Comparison of ENCODE assay signal across 30 cellular contexts in the genomic region with DNA sequence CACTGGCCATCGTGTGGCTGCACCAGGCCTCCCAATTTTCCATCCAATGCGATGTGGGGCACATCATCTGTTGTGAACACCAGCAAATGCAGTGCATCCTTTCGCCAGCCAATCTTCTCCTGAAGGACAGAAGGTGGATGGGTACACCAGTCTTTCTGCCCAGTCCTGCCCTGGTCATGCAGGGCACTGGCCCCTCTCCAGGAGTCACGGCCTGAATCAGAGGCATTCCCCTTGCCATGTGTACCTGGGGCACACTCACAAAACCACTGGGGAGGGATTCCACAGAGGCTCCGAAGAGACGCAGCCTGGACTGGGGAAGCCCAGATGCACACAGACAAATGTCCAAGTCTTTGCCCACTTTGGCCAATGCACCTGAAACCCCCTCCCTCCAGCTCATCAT.
"Had no signal": no experiment of that assay in that cellular context is flagged by ENCODE, and none has a peak within 500 bp of the region (broad histone marks: within the 10 kb centered on the region; RNA-seq: fewer than 3 reads in every experiment).

No MANE protein-coding gene starts in this region.

- ATAC-seq: activated CD4-positive, alpha-beta T cell treated with anti-CD3 and anti-CD28 coated beads for 36 hours; activated CD8-positive, alpha-beta memory T cell treated with anti-CD3 and anti-CD28 coated beads, Interleukin-2, amount 10 ng/mL, durations not matched to agents 7 days and 5 days; activated CD8-positive, alpha-beta T cell treated with anti-CD3 and anti-CD28 coated beads, Interleukin-2, amount 10 ng/mL, durations not matched to agents 7 days and 5 days; activated naive CD8-positive, alpha-beta T cell treated with anti-CD3 and anti-CD28 coated beads, Interleukin-2, amount 50 U/mL, for 24 hours; body of pancreas; esophagus mucosa had no signal

- H3K9me3 ChIP-seq: adrenal gland, body of pancreas, colonic mucosa had no signal

- H3K4me1 Mint-ChIP-seq: activated CD4-positive, alpha-beta T cell treated with anti-CD3 and anti-CD28 coated beads for 36 hours; activated CD4-positive, alpha-beta T cell treated with anti-CD3 and anti-CD28 coated beads, Interleukin-2, amount 10 ng/mL, durations not matched to agents 24 days and 14 days; activated CD8-positive, alpha-beta memory T cell treated with anti-CD3 and anti-CD28 coated beads, Interleukin-2, amount 10 ng/mL, durations not matched to agents 7 days and 5 days; activated naive CD4-positive, alpha-beta T cell treated with anti-CD3 and anti-CD28 coated beads, Interleukin-2, amount 50 U/mL, for 24 hours; activated naive CD8-positive, alpha-beta T cell treated with anti-CD3 and anti-CD28 coated beads for 36 hours; activated naive CD8-positive, alpha-beta T cell treated with anti-CD3 and anti-CD28 coated beads, Interleukin-2, amount 50 U/mL, for 24 hours had no signal

- H3K9me3 Mint-ChIP-seq: activated CD4-positive, alpha-beta memory T cell treated with anti-CD3 and anti-CD28 coated beads for 36 hours; activated CD4-positive, alpha-beta T cell treated with anti-CD3 and anti-CD28 coated beads, Interleukin-2, amount 10 ng/mL, durations not matched to agents 24 days and 14 days; activated naive CD4-positive, alpha-beta T cell treated with anti-CD3 and anti-CD28 coated beads for 36 hours; activated naive CD4-positive, alpha-beta T cell treated with anti-CD3 and anti-CD28 coated beads, Interleukin-2, amount 50 U/mL, for 24 hours; activated naive CD8-positive, alpha-beta T cell treated with anti-CD3 and anti-CD28 coated beads for 36 hours; activated naive CD8-positive, alpha-beta T cell treated with anti-CD3 and anti-CD28 coated beads, Interleukin-2, amount 50 U/mL, for 24 hours; activated T-helper 1 cell treated with anti-CD3 and anti-CD28 coated beads, Interleukin-12 subunit alpha, Interleukin-12 subunit beta, Interleukin-2, Interleukin-4 antibody, amounts not matched to agents 30 ng/mL and 10 ng/mL and 1 ng/mL, durations not matched to agents 14 hours and 24 hours and 36 hours; activated T-helper 2 cell treated with anti-CD3 and anti-CD28 coated beads, Interferon-gamma antibody, Interleukin-2, Interleukin-4, amounts not matched to agents 10 μg/mL and 5 μg/mL and 100 μg/mL, durations not matched to agents 14 hours and 24 hours and 36 hours; endodermal cell had no signal

- H3K27ac ChIP-seq: adrenal gland, body of pancreas, cardiac muscle cell, colonic mucosa had no signal

- H3K36me3 Mint-ChIP-seq: activated CD4-positive, alpha-beta memory T cell treated with anti-CD3 and anti-CD28 coated beads for 36 hours; activated CD8-positive, alpha-beta memory T cell treated with anti-CD3 and anti-CD28 coated beads, Interleukin-2, amount 10 ng/mL, durations not matched to agents 7 days and 5 days; activated naive CD4-positive, alpha-beta T cell treated with anti-CD3 and anti-CD28 coated beads, Interleukin-2, amount 50 U/mL, for 24 hours; activated naive CD8-positive, alpha-beta T cell treated with anti-CD3 and anti-CD28 coated beads for 36 hours had no signal

- H3K27ac Mint-ChIP-seq: activated CD4-positive, alpha-beta memory T cell treated with anti-CD3 and anti-CD28 coated beads for 36 hours; activated CD4-positive, alpha-beta T cell treated with anti-CD3 and anti-CD28 coated beads for 36 hours; activated CD4-positive, alpha-beta T cell treated with anti-CD3 and anti-CD28 coated beads, Interleukin-2, amount 10 ng/mL, durations not matched to agents 24 days and 14 days; activated CD8-positive, alpha-beta memory T cell treated with anti-CD3 and anti-CD28 coated beads, Interleukin-2, amount 10 ng/mL, durations not matched to agents 7 days and 5 days; activated CD8-positive, alpha-beta T cell treated with anti-CD3 and anti-CD28 coated beads, Interleukin-2, amount 10 ng/mL, durations not matched to agents 7 days and 5 days; activated naive CD4-positive, alpha-beta T cell treated with anti-CD3 and anti-CD28 coated beads for 36 hours; activated naive CD4-positive, alpha-beta T cell treated with anti-CD3 and anti-CD28 coated beads, Interleukin-2, amount 50 U/mL, for 24 hours; activated naive CD8-positive, alpha-beta T cell treated with anti-CD3 and anti-CD28 coated beads for 36 hours; activated naive CD8-positive, alpha-beta T cell treated with anti-CD3 and anti-CD28 coated beads, Interleukin-2, amount 50 U/mL, for 24 hours; activated T-helper 1 cell treated with anti-CD3 and anti-CD28 coated beads, Interleukin-12 subunit alpha, Interleukin-12 subunit beta, Interleukin-2, Interleukin-4 antibody, amounts not matched to agents 30 ng/mL and 10 ng/mL and 1 ng/mL, durations not matched to agents 14 hours and 24 hours and 36 hours; activated T-helper 2 cell treated with anti-CD3 and anti-CD28 coated beads, Interferon-gamma antibody, Interleukin-2, Interleukin-4, amounts not matched to agents 10 μg/mL and 5 μg/mL and 100 μg/mL, durations not matched to agents 14 hours and 24 hours and 36 hours had no signal

- H3K36me3 ChIP-seq: colonic mucosa had no signal

- H3K4me3 ChIP-seq: adrenal gland, body of pancreas, cardiac muscle cell, colonic mucosa had no signal

- H3K4me1 ChIP-seq: body of pancreas, colonic mucosa had no signal

- H3K27me3 ChIP-seq: adrenal gland, body of pancreas, cardiac muscle cell, colonic mucosa had no signal

- H3K4me3 Mint-ChIP-seq: activated CD4-positive, alpha-beta memory T cell treated with anti-CD3 and anti-CD28 coated beads for 36 hours; activated CD4-positive, alpha-beta T cell treated with anti-CD3 and anti-CD28 coated beads for 36 hours; activated CD4-positive, alpha-beta T cell treated with anti-CD3 and anti-CD28 coated beads, Interleukin-2, amount 10 ng/mL, durations not matched to agents 24 days and 14 days; activated CD8-positive, alpha-beta memory T cell treated with anti-CD3 and anti-CD28 coated beads, Interleukin-2, amount 10 ng/mL, durations not matched to agents 7 days and 5 days; activated CD8-positive, alpha-beta T cell treated with anti-CD3 and anti-CD28 coated beads, Interleukin-2, amount 10 ng/mL, durations not matched to agents 7 days and 5 days; activated naive CD4-positive, alpha-beta T cell treated with anti-CD3 and anti-CD28 coated beads for 36 hours; activated naive CD4-positive, alpha-beta T cell treated with anti-CD3 and anti-CD28 coated beads, Interleukin-2, amount 50 U/mL, for 24 hours; activated naive CD8-positive, alpha-beta T cell treated with anti-CD3 and anti-CD28 coated beads for 36 hours; activated naive CD8-positive, alpha-beta T cell treated with anti-CD3 and anti-CD28 coated beads, Interleukin-2, amount 50 U/mL, for 24 hours; activated T-helper 1 cell treated with anti-CD3 and anti-CD28 coated beads, Interleukin-12 subunit alpha, Interleukin-12 subunit beta, Interleukin-2, Interleukin-4 antibody, amounts not matched to agents 30 ng/mL and 10 ng/mL and 1 ng/mL, durations not matched to agents 14 hours and 24 hours and 36 hours; endodermal cell had no signal

- DNase-seq: activated CD4-positive, alpha-beta memory T cell treated with anti-CD3 and anti-CD28 coated beads for 36 hours; activated CD4-positive, alpha-beta T cell treated with anti-CD3 and anti-CD28 coated beads for 36 hours; activated CD4-positive, alpha-beta T cell treated with anti-CD3 and anti-CD28 coated beads, Interleukin-2, amount 10 ng/mL, durations not matched to agents 24 days and 14 days; activated CD4-positive, CD25-positive, alpha-beta regulatory T cell; activated CD4-positive, CD25-positive, alpha-beta regulatory T cell treated with anti-CD3 and anti-CD28 coated beads, Interleukin-2, amount 50 U/mL, for 72 hours; activated CD8-positive, alpha-beta memory T cell treated with anti-CD3 and anti-CD28 coated beads, Interleukin-2, amount 10 ng/mL, durations not matched to agents 7 days and 5 days; activated CD8-positive, alpha-beta memory T cell treated with anti-CD3 and anti-CD28 coated beads, Interleukin-2, amount 50 U/mL, for 4 hours; activated CD8-positive, alpha-beta T cell treated with anti-CD3 and anti-CD28 coated beads, Interleukin-2, amount 10 ng/mL, durations not matched to agents 7 days and 5 days; activated effector memory CD4-positive, alpha-beta T cell treated with anti-CD3 and anti-CD28 coated beads, Interleukin-2, amount 50 U/mL, for 16 hours; activated naive CD4-positive, alpha-beta T cell treated with anti-CD3 and anti-CD28 coated beads for 36 hours; activated naive CD8-positive, alpha-beta T cell treated with anti-CD3 and anti-CD28 coated beads for 36 hours; activated naive CD8-positive, alpha-beta T cell treated with anti-CD3 and anti-CD28 coated beads, Interleukin-2, amount 50 U/mL, for 24 hours; activated T-cell treated with anti-CD3 and anti-CD28 coated beads, Interleukin-2, amount 50 U/mL, for 1 hour; activated T-cell treated with anti-CD3 and anti-CD28 coated beads, Interleukin-2, amount 50 U/mL, for 48 hours; amygdala; aorta; body of pancreas; central memory CD4-positive, alpha-beta T cell; cerebellar nuclear complex; colonic mucosa; effector CD8-positive, alpha-beta T cell; endodermal cell; foreskin fibroblast; T-helper 2 cell had no signal
